ENCODE assay signal across 8 cellular contexts in genomic region chr16:28951410-28951943, GRCh38. TPM values are rescaled to one million over a fixed set of nuclear protein-coding genes. Genes with fewer than 3 reads are reported as not detected.
DNase-seq lines count a peak whose midpoint lies in the region; ATAC-seq and TF ChIP-seq lines count a peak whose summit lies in the region.

No MANE protein-coding gene starts in this region.

- peaks cover 4% of the 10 kb centered on the region; the same call in 1 of the 2 replicates for H3K4me1 ChIP-seq in Panc1 (ENCODE audit: control insufficient read depth, insufficient read depth, low read length)
- peaks cover 0 to 3% of the 10 kb centered on the region in 2 donors for H3K4me1 ChIP-seq in esophagus (ENCODE audit: control insufficient read depth in 2 of 2, insufficient read depth in 2 of 2, low read length in 1 of 2)
- H3K4me1 ChIP-seq in prostate gland (replicated peaks) = no peaks in the 10 kb centered on the region

- no peak for TF ChIP-seq POLR2A in prostate gland (IDR thresholded peaks at IDR 0.05)

- no peak for ATAC-seq in Panc1
- ATAC-seq in GM21528 (IDR thresholded peaks at IDR 0.05; ENCODE audit: low FRiP score, unreplicated experiment) = no peak

- intact Hi-C loops in activated CD4-positive, alpha-beta T cell treated with anti-CD3 and anti-CD28 coated beads, Interleukin-2, amount 10 ng/mL, durations not matched to agents 24 days and 14 days (cut with micrococcal nuclease) = no loop called here
- intact Hi-C loops in Panc1 (cut with micrococcal nuclease; ENCODE audit: unreplicated experiment) = no loop called here
- intact Hi-C loops in prostate gland (cut with DNase I) = no loop called here

- H3K36me3 ChIP-seq in Panc1 (ENCODE audit: control insufficient read depth, insufficient read depth, low read length) (peaks cover 4% of the 10 kb centered on the region), esophagus (ENCODE audit: control insufficient read depth in 2 of 2, insufficient read depth in 2 of 2, low read length in 1 of 2) (peaks cover 5 to 18% of the 10 kb centered on the region in 2 donors), prostate gland (peaks cover 0 to under 1% of the 10 kb centered on the region in 2 donors)

- H3K27me3 Mint-ChIP-seq in activated CD4-positive, alpha-beta T cell treated with anti-CD3 and anti-CD28 coated beads, Interleukin-2, amount 10 ng/mL, durations not matched to agents 24 days and 14 days = no peaks in the 10 kb centered on the region

- peak overlapping the region; percentile 73 for H3K27ac ChIP-seq in Panc1 (ENCODE audit: low read length)
- peak overlapping the region; percentile 90 to 93 for H3K27ac ChIP-seq in esophagus (ENCODE audit: low read depth in 2 of 2, low read length in 1 of 2)
- peak overlapping the region; percentile 62 to 76 for H3K27ac ChIP-seq in prostate gland

- CTCF ChIA-PET in Panc1 (lab: Charles Lee) = no interaction called here

- H3K36me3 Mint-ChIP-seq in activated CD4-positive, alpha-beta T cell treated with anti-CD3 and anti-CD28 coated beads, Interleukin-2, amount 10 ng/mL, durations not matched to agents 24 days and 14 days (ENCODE audit: low read depth) = peaks cover 35% of the 10 kb centered on the region

- peak overlapping the region; percentile 94 for H3K27ac Mint-ChIP-seq in activated CD4-positive, alpha-beta T cell treated with anti-CD3 and anti-CD28 coated beads, Interleukin-2, amount 10 ng/mL, durations not matched to agents 24 days and 14 days

- POLR2A ChIA-PET in Panc1 (lab: Charles Lee) = no interaction called here

- peak; percentile 64 for DNase-seq in activated CD4-positive, alpha-beta T cell treated with anti-CD3 and anti-CD28 coated beads, Interleukin-2, amount 10 ng/mL, durations not matched to agents 24 days and 14 days
- no peak for DNase-seq in activated CD4-positive, alpha-beta T cell treated with anti-CD3 and anti-CD28 coated beads, Interleukin-2, amount 50 U/mL, for 48 hours
- DNase-seq in Panc1 (ENCODE audit: low read depth, low spot score) (no peak), prostate gland (ENCODE audit: low spot score) (no peak), NCI-H146 treated with DMSO at 0.1 percent for 48 hours (lab: John Stamatoyannopoulos, UW; ENCODE audit: unreplicated experiment) (no peak), NCI-H2107 treated with DMSO at 0.1 percent for 48 hours (lab: John Stamatoyannopoulos, UW; ENCODE audit: unreplicated experiment) (no peak)

- WGBS in esophagus, 2 donors = 2% methylated on average over 17 of the region's 17 CpGs
- 2% methylated on average over 17 of the region's 17 CpGs for WGBS in prostate gland

- H3K4me3 Mint-ChIP-seq in activated CD4-positive, alpha-beta T cell treated with anti-CD3 and anti-CD28 coated beads, Interleukin-2, amount 10 ng/mL, durations not matched to agents 24 days and 14 days = peak overlapping the region; percentile 93

- H3K4me3 ChIP-seq in Panc1 (ENCODE audit: low read depth in 2 of 2, low read length in 2 of 2) = peak overlapping the region; percentile 61 to 82
- H3K4me3 ChIP-seq in esophagus (ENCODE audit: low read depth in 1 of 2, low read length in 2 of 2) = peak overlapping the region; percentile 90 to 94
- H3K4me3 ChIP-seq in prostate gland = peak overlapping the region; percentile 73 to 97

- no TSS peak for BruUV-seq in Panc1 (replicated peaks; lab: Mats Ljungman, UMichigan)

- no peaks in the 10 kb centered on the region for H3K9me3 Mint-ChIP-seq in activated CD4-positive, alpha-beta T cell treated with anti-CD3 and anti-CD28 coated beads, Interleukin-2, amount 10 ng/mL, durations not matched to agents 24 days and 14 days

- no peak for TF ChIP-seq CTCF in Panc1 (IDR thresholded peaks at IDR 0.05)
- no peak for TF ChIP-seq CTCF in prostate gland (IDR thresholded peaks at IDR 0.05)

- H3K9me3 ChIP-seq in Panc1 (ENCODE audit: control insufficient read depth, insufficient read depth, low read depth, low read length) = no peaks in the 10 kb centered on the region
- H3K9me3 ChIP-seq in esophagus (ENCODE audit: control insufficient read depth in 2 of 2, insufficient read depth in 1 of 2, low read depth in 1 of 2, low read length in 1 of 2) = no peaks in the 10 kb centered on the region
- no peaks in the 10 kb centered on the region for H3K9me3 ChIP-seq in prostate gland

- H3K4me1 Mint-ChIP-seq in activated CD4-positive, alpha-beta T cell treated with anti-CD3 and anti-CD28 coated beads, Interleukin-2, amount 10 ng/mL, durations not matched to agents 24 days and 14 days = peaks cover 25% of the 10 kb centered on the region

- H3K27me3 ChIP-seq in Panc1 (ENCODE audit: control insufficient read depth, insufficient read depth, low read length) (no peaks in the 10 kb centered on the region), esophagus (ENCODE audit: control insufficient read depth in 1 of 2, insufficient read depth in 2 of 2, low read length in 2 of 2) (no peaks in the 10 kb centered on the region), prostate gland (replicated peaks; ENCODE audit: insufficient read depth) (no peaks in the 10 kb centered on the region)

- in situ Hi-C loops in Panc1 (cut with HindIII; ENCODE audit: low pct_unique_long_range_greater_than_20kb, low sequenced_read_pairs) = no loop called here

RNA-seq across cellular contexts. Expression of gene NFATC2IP, which starts 0.7 kb away (rescaled TPM):
- total RNA-seq in activated CD4-positive, alpha-beta T cell treated with anti-CD3 and anti-CD28 coated beads, Interleukin-2, amount 10 ng/mL, durations not matched to agents 24 days and 14 days = 108 and 112 TPM in 2 replicates
- 47.3 TPM for total RNA-seq in Panc1 (2021; ENCODE audit: unreplicated experiment)
- 30.5 TPM for polyA plus RNA-seq in Panc1 (2012; ENCODE audit: insufficient read length)
- 10 to 100 TPM; 19.1 to 28.3 TPM for polyA plus RNA-seq in esophagus
- 10 to 100 TPM; 18.8 to 47.3 TPM for total RNA-seq in prostate gland

RNA-seq across cellular contexts. Expression of gene CD19, which starts 19.7 kb away (rescaled TPM):
- total RNA-seq in activated CD4-positive, alpha-beta T cell treated with anti-CD3 and anti-CD28 coated beads, Interleukin-2, amount 10 ng/mL, durations not matched to agents 24 days and 14 days = not detected in 2 replicates
- total RNA-seq in Panc1 (2021; ENCODE audit: unreplicated experiment) (not detected), prostate gland (under 1 TPM; 0.46 to 0.51 TPM)
- polyA plus RNA-seq in Panc1 (2012; ENCODE audit: insufficient read length) = not detected
- polyA plus RNA-seq in esophagus = under 1 TPM; 0.22 to 0.41 TPM

RNA-seq across cellular contexts. Expression of gene SPNS1, which starts 23.1 kb away (rescaled TPM):
- total RNA-seq in activated CD4-positive, alpha-beta T cell treated with anti-CD3 and anti-CD28 coated beads, Interleukin-2, amount 10 ng/mL, durations not matched to agents 24 days and 14 days = 21.2 and 23.1 TPM in 2 replicates
- total RNA-seq in Panc1 (2021; ENCODE audit: unreplicated experiment) (79.1 TPM), prostate gland (10 to 100 TPM; 14.8 to 57.4 TPM)
- 84.3 TPM for polyA plus RNA-seq in Panc1 (2012; ENCODE audit: insufficient read length)
- polyA plus RNA-seq in esophagus = 10 to 100 TPM; 22.2 to 24.6 TPM

RNA-seq across cellular contexts. Expression of gene RABEP2, which starts 26.4 kb away (rescaled TPM):
- total RNA-seq in activated CD4-positive, alpha-beta T cell treated with anti-CD3 and anti-CD28 coated beads, Interleukin-2, amount 10 ng/mL, durations not matched to agents 24 days and 14 days = 20.5 and 23.7 TPM in 2 replicates
- total RNA-seq in Panc1 (2021; ENCODE audit: unreplicated experiment) (24.8 TPM), prostate gland (100 to 1,000 TPM; 128 to 139 TPM)
- 36.9 TPM for polyA plus RNA-seq in Panc1 (2012; ENCODE audit: insufficient read length)
- 10 to 100 TPM; 23.5 to 46.9 TPM for polyA plus RNA-seq in esophagus

RNA-seq across cellular contexts. Expression of gene LAT, which starts 33.4 kb away (rescaled TPM):
- 228 and 238 TPM in 2 replicates for total RNA-seq in activated CD4-positive, alpha-beta T cell treated with anti-CD3 and anti-CD28 coated beads, Interleukin-2, amount 10 ng/mL, durations not matched to agents 24 days and 14 days
- 3.7 TPM for total RNA-seq in Panc1 (2021; ENCODE audit: unreplicated experiment)
- polyA plus RNA-seq in Panc1 (2012; ENCODE audit: insufficient read length) = 4.2 TPM
- 10 to 100 TPM in 1 of 2 donors, 1 to 10 TPM in 1; 7.4 to 13.6 TPM for polyA plus RNA-seq in esophagus
- 1 to 10 TPM; 4.7 to 5.7 TPM for total RNA-seq in prostate gland
